In the genomic region with DNA sequence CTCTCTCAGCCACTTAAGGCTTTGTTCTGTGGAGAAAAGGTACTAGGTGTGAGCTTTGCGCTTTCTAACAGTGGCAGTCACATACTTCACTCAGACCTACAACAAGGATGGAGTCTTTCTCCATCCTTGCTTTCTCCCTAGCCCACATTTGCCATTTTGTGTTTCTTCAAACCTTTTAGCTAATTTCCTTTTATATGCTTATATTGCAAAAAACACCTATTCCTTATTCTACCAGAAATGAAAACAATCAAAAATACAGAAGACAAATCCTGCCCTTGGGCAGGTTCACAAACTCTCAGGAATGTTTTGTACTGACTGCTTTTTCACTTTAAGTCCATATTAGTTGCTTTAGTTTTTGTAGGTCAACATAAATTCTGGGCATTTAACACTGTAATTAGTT, we compare ENCODE assay signal across 9 cellular contexts.
"Had no signal": no experiment of that assay in that cellular context is flagged by ENCODE, and none has a peak within 500 bp of the region (broad histone marks: within the 10 kb centered on the region; RNA-seq: fewer than 3 reads in every experiment).

No MANE protein-coding gene starts in this region.

- H3K9ac ChIP-seq: KMS-11 had no signal

- H3K36me3 ChIP-seq: HAP-1 had no signal

- ATAC-seq: HCT116 had no signal

- H3K9me3 ChIP-seq: HAP-1 had no signal

- H3K4me3 ChIP-seq: HAP-1 had no signal

- FAIRE-seq: HTR-8/SVneo had no signal

- DNase-seq: GOT3, H7, HFFc6, Karpas-422, KBM-7 had no signal

- H3K27ac ChIP-seq: KMS-11 had no signal

- H3K27ac Mint-ChIP-seq: HFFc6 had no signal

- H3K4me1 ChIP-seq: HAP-1 had no signal

- H3K4me2 ChIP-seq: KMS-11 had no signal

- H3K4me3 Mint-ChIP-seq: HFFc6 had no signal
